Comparison of ENCODE assay signal across 36 cellular contexts in genomic region chr19:42086188-42086736, GRCh38. TPM values are rescaled to one million over a fixed set of nuclear protein-coding genes. Genes with fewer than 3 reads are reported as not detected.
DNase-seq lines count a peak whose midpoint lies in the region; ATAC-seq and TF ChIP-seq lines count a peak whose summit lies in the region.
"Had no signal": no experiment of that assay in that cellular context is flagged by ENCODE, and none has a peak within 500 bp of the region (broad histone marks: within the 10 kb centered on the region; RNA-seq: fewer than 3 reads in every experiment).

No MANE protein-coding gene starts in this region.

- peaks cover 35% of the 10 kb centered on the region for H3K4me1 Mint-ChIP-seq in activated CD4-positive, alpha-beta T cell treated with anti-CD3 and anti-CD28 coated beads, Interleukin-2, amount 10 ng/mL, durations not matched to agents 7 days and 5 days
- peaks cover 29% of the 10 kb centered on the region for H3K4me1 Mint-ChIP-seq in HFFc6 (ENCODE audit: low read depth)
- H3K4me1 Mint-ChIP-seq in central memory CD8-positive, alpha-beta T cell, result peaks cover 25% of the 10 kb centered on the region
- H3K4me1 Mint-ChIP-seq in stimulated activated effector memory CD8-positive, alpha-beta T cell treated with anti-CD3 and anti-CD28 coated beads, Interleukin-12 subunit alpha, Interleukin-12 subunit beta, amount 100 ng/mL, for 72 hours, result peaks cover 43% of the 10 kb centered on the region

- TF ChIP-seq CTCF in HFFc6 (IDR thresholded peaks at IDR 0.05), result no peak

- CTCF ChIA-PET in activated CD4-positive, alpha-beta T cell treated with anti-CD3 and anti-CD28 coated beads, Interleukin-2, amount 10 ng/mL, durations not matched to agents 7 days and 5 days (lab: Charles Lee), result interaction anchor here (1.5 kb wide), 1 partner anchor 22 kb away, joined by 3 read pairs; no protein-coding TSS in a partner anchor

- peak overlapping the region; percentile 14 for H3K27ac Mint-ChIP-seq in activated CD4-positive, alpha-beta T cell treated with anti-CD3 and anti-CD28 coated beads, Interleukin-2, amount 10 ng/mL, durations not matched to agents 7 days and 5 days
- H3K27ac Mint-ChIP-seq in HFFc6, result peak overlapping the region; percentile 9; the same call in 1 of the 2 replicates
- H3K27ac Mint-ChIP-seq in central memory CD8-positive, alpha-beta T cell (ENCODE audit: low read depth), result peak overlapping the region; percentile 75
- peak overlapping the region; percentile 3 for H3K27ac Mint-ChIP-seq in stimulated activated effector memory CD8-positive, alpha-beta T cell treated with anti-CD3 and anti-CD28 coated beads, Interleukin-12 subunit alpha, Interleukin-12 subunit beta, amount 100 ng/mL, for 72 hours
- H3K27ac Mint-ChIP-seq: activated naive CD8-positive, alpha-beta T cell treated with anti-CD3 and anti-CD28 coated beads, Interleukin-2, amount 50 U/mL, for 24 hours; CD4-positive, alpha-beta T cell; T-helper 1 cell treated with Interleukin-12 subunit alpha and Interleukin-12 subunit beta and Interleukin-4 antibody, amounts not matched to agents 30 μg/mL and 1 μg/mL, for 36 hours; type B pancreatic cell had no signal

- no peak for ATAC-seq in central memory CD8-positive, alpha-beta T cell (replicated peaks; ENCODE audit: extremely low read depth, poor library complexity, severe bottlenecking)
- no peak for ATAC-seq in stimulated activated effector memory CD8-positive, alpha-beta T cell treated with anti-CD3 and anti-CD28 coated beads, Interleukin-12 subunit alpha, Interleukin-12 subunit beta, amount 100 ng/mL, for 72 hours
- no peak for ATAC-seq in GM21576 (IDR thresholded peaks at IDR 0.05; ENCODE audit: unreplicated experiment)
- no peak for ATAC-seq in left cardiac atrium
- ATAC-seq: activated naive CD8-positive, alpha-beta T cell treated with anti-CD3 and anti-CD28 coated beads, Interleukin-2, amount 50 U/mL, for 24 hours; body of pancreas; left lung; psoas muscle; Right ventricle myocardium inferior; sciatic nerve had no signal

- peaks cover 12% of the 10 kb centered on the region for H3K36me3 Mint-ChIP-seq in activated CD4-positive, alpha-beta T cell treated with anti-CD3 and anti-CD28 coated beads, Interleukin-2, amount 10 ng/mL, durations not matched to agents 7 days and 5 days (ENCODE audit: low read depth)
- H3K36me3 Mint-ChIP-seq in HFFc6 (ENCODE audit: low read depth), result peaks cover 12% of the 10 kb centered on the region
- H3K36me3 Mint-ChIP-seq in central memory CD8-positive, alpha-beta T cell (ENCODE audit: insufficient read depth), result peaks cover 13% of the 10 kb centered on the region
- peaks cover 75% of the 10 kb centered on the region for H3K36me3 Mint-ChIP-seq in stimulated activated effector memory CD8-positive, alpha-beta T cell treated with anti-CD3 and anti-CD28 coated beads, Interleukin-12 subunit alpha, Interleukin-12 subunit beta, amount 100 ng/mL, for 72 hours

- H3K9me3 Mint-ChIP-seq in activated CD4-positive, alpha-beta T cell treated with anti-CD3 and anti-CD28 coated beads, Interleukin-2, amount 10 ng/mL, durations not matched to agents 7 days and 5 days, result no peaks in the 10 kb centered on the region
- no peaks in the 10 kb centered on the region for H3K9me3 Mint-ChIP-seq in HFFc6
- no peaks in the 10 kb centered on the region for H3K9me3 Mint-ChIP-seq in central memory CD8-positive, alpha-beta T cell
- H3K9me3 Mint-ChIP-seq in stimulated activated effector memory CD8-positive, alpha-beta T cell treated with anti-CD3 and anti-CD28 coated beads, Interleukin-12 subunit alpha, Interleukin-12 subunit beta, amount 100 ng/mL, for 72 hours, result no peaks in the 10 kb centered on the region
- H3K9me3 Mint-ChIP-seq: activated naive CD8-positive, alpha-beta T cell treated with anti-CD3 and anti-CD28 coated beads, Interleukin-2, amount 50 U/mL, for 24 hours; CD4-positive, alpha-beta T cell; T-helper 1 cell treated with Interleukin-12 subunit alpha and Interleukin-12 subunit beta and Interleukin-4 antibody, amounts not matched to agents 30 μg/mL and 1 μg/mL, for 36 hours; type B pancreatic cell had no signal

- no peaks in the 10 kb centered on the region for H3K27me3 Mint-ChIP-seq in activated CD4-positive, alpha-beta T cell treated with anti-CD3 and anti-CD28 coated beads, Interleukin-2, amount 10 ng/mL, durations not matched to agents 7 days and 5 days
- H3K27me3 Mint-ChIP-seq in HFFc6 (ENCODE audit: insufficient read depth), result no peaks in the 10 kb centered on the region; the same call in none of the 2 replicates
- H3K27me3 Mint-ChIP-seq in central memory CD8-positive, alpha-beta T cell, result no peaks in the 10 kb centered on the region
- H3K27me3 Mint-ChIP-seq: activated naive CD8-positive, alpha-beta T cell treated with anti-CD3 and anti-CD28 coated beads, Interleukin-2, amount 50 U/mL, for 24 hours; CD4-positive, alpha-beta T cell; type B pancreatic cell had no signal

- DNase-seq in activated CD4-positive, alpha-beta T cell treated with anti-CD3 and anti-CD28 coated beads, Interleukin-2, amount 10 ng/mL, durations not matched to agents 7 days and 5 days, result no peak
- no peak for DNase-seq in activated CD4-positive, alpha-beta T cell treated with anti-CD3 and anti-CD28 coated beads, Interleukin-2, amount 50 U/mL, for 48 hours
- no peak for DNase-seq in HFFc6
- no peak for DNase-seq in central memory CD8-positive, alpha-beta T cell (ENCODE audit: low spot score in 2 of 2)
- DNase-seq in stimulated activated effector memory CD8-positive, alpha-beta T cell treated with anti-CD3 and anti-CD28 coated beads, Interleukin-12 subunit alpha, Interleukin-12 subunit beta, amount 100 ng/mL, for 72 hours (ENCODE audit: low spot score in 2 of 2), result no peak
- DNase-seq in left cardiac atrium, result no peak
- no peak for DNase-seq in NCI-H2196 (lab: John Stamatoyannopoulos, UW; ENCODE audit: unreplicated experiment)
- DNase-seq: activated CD4-positive, alpha-beta T cell treated with anti-CD3 and anti-CD28 coated beads for 1 hour; activated gamma-delta T cell; activated naive CD8-positive, alpha-beta T cell treated with anti-CD3 and anti-CD28 coated beads, Interleukin-2, amount 50 U/mL, for 24 hours; body of pancreas; CD4-positive, alpha-beta T cell; DND-41; foreskin fibroblast; GF-D8; GOT3; KBM-7; left lung; NCI-H1105; NCI-H187 treated with DMSO at 0.1 percent for 48 hours; NCI-H524 treated with DMSO at 0.1 percent for 48 hours; NK-92 treated with Interleukin-12 subunit alpha and Interleukin-12 subunit beta, amount 100 ng/mL, for 24 hours; occipital lobe; PC-9; psoas muscle; SK-N-SH; stimulated activated CD4-positive, alpha-beta T cell treated with anti-CD3 and anti-CD28 coated beads, Interleukin-12 subunit alpha, Interleukin-12 subunit beta, amount 100 ng/mL, for 4 hours; stimulated activated CD4-positive, alpha-beta T cell treated with anti-CD3 and anti-CD28 coated beads, Interleukin-2, amount 100 ng/mL, for 48 hours; substantia nigra had no signal

- no peak overlapping the region for H3K4me3 Mint-ChIP-seq in activated CD4-positive, alpha-beta T cell treated with anti-CD3 and anti-CD28 coated beads, Interleukin-2, amount 10 ng/mL, durations not matched to agents 7 days and 5 days
- H3K4me3 Mint-ChIP-seq in HFFc6, result no peak overlapping the region
- no peak overlapping the region for H3K4me3 Mint-ChIP-seq in central memory CD8-positive, alpha-beta T cell
- H3K4me3 Mint-ChIP-seq in stimulated activated effector memory CD8-positive, alpha-beta T cell treated with anti-CD3 and anti-CD28 coated beads, Interleukin-12 subunit alpha, Interleukin-12 subunit beta, amount 100 ng/mL, for 72 hours, result no peak overlapping the region
- H3K4me3 Mint-ChIP-seq: activated naive CD8-positive, alpha-beta T cell treated with anti-CD3 and anti-CD28 coated beads, Interleukin-2, amount 50 U/mL, for 24 hours; CD4-positive, alpha-beta T cell; T-helper 1 cell treated with Interleukin-12 subunit alpha and Interleukin-12 subunit beta and Interleukin-4 antibody, amounts not matched to agents 30 μg/mL and 1 μg/mL, for 36 hours; type B pancreatic cell had no signal

- POLR2A ChIA-PET in activated CD4-positive, alpha-beta T cell treated with anti-CD3 and anti-CD28 coated beads, Interleukin-2, amount 10 ng/mL, durations not matched to agents 7 days and 5 days (lab: Charles Lee), result no interaction called here

- intact Hi-C loops in left cardiac atrium (cut with DNase I), result no loop called here

RNA-seq across cellular contexts. Expression of gene ZNF574, which starts 10.3 kb away (rescaled TPM):
- total RNA-seq in activated CD4-positive, alpha-beta T cell treated with anti-CD3 and anti-CD28 coated beads, Interleukin-2, amount 10 ng/mL, durations not matched to agents 7 days and 5 days, result 10 to 100 TPM; 14.1 to 15.8 TPM
- 10 to 100 TPM; 14.0 to 16.5 (median 15.1) TPM for total RNA-seq in HFFc6 (2021; fragmentation: NEBNext Ultra II Directional; extraction: Animal tissue kit (Norgen Biotek cat#: 25700))
- total RNA-seq in left cardiac atrium, result 1 to 10 TPM; 8.3 to 9.1 TPM

RNA-seq across cellular contexts. Expression of gene GRIK5, which starts 16.3 kb away (rescaled TPM):
- under 1 TPM; 0.65 to 0.79 TPM for total RNA-seq in activated CD4-positive, alpha-beta T cell treated with anti-CD3 and anti-CD28 coated beads, Interleukin-2, amount 10 ng/mL, durations not matched to agents 7 days and 5 days
- total RNA-seq in HFFc6 (2021; fragmentation: NEBNext Ultra II Directional; extraction: Animal tissue kit (Norgen Biotek cat#: 25700)), result under 1 TPM in 5 of 6 experiments, not detected in 1; 0.07 to 0.19 (median 0.13) TPM
- total RNA-seq in left cardiac atrium, result 10 to 100 TPM; 12.0 to 12.6 TPM
- total RNA-seq: dermis microvascular lymphatic vessel endothelial cell had no signal

RNA-seq across cellular contexts. Expression of gene POU2F2, which starts 46.0 kb away (rescaled TPM):
- 10 to 100 TPM; 19.6 to 22.9 TPM for total RNA-seq in activated CD4-positive, alpha-beta T cell treated with anti-CD3 and anti-CD28 coated beads, Interleukin-2, amount 10 ng/mL, durations not matched to agents 7 days and 5 days
- 10 to 100 TPM in 1 of 6 experiments, 1 to 10 TPM in 5; 6.4 to 11.0 (median 7.8) TPM for total RNA-seq in HFFc6 (2021; fragmentation: NEBNext Ultra II Directional; extraction: Animal tissue kit (Norgen Biotek cat#: 25700))
- 1 to 10 TPM; 1.1 to 1.2 TPM for total RNA-seq in left cardiac atrium
- total RNA-seq: A172 had no signal

Comparison
In these comparisons a context has a peak if more than half of its experiments do, and no peak if none do; other contexts are left out.
1. H3K27ac Mint-ChIP-seq: peak in every context shown above with its lines; median percentile 75 in central memory CD8-positive, alpha-beta T cell; 14 in activated CD4-positive, alpha-beta T cell treated with anti-CD3 and anti-CD28 coated beads, Interleukin-2, amount 10 ng/mL, durations not matched to agents 7 days and 5 days; 9 in HFFc6; 3 in stimulated activated effector memory CD8-positive, alpha-beta T cell treated with anti-CD3 and anti-CD28 coated beads, Interleukin-12 subunit alpha, Interleukin-12 subunit beta, amount 100 ng/mL, for 72 hours.
2. RNA of gene GRIK5, which starts 16.3 kb away (total RNA-seq): 12.0 to 12.6 TPM in left cardiac atrium; 0.65 to 0.79 TPM in activated CD4-positive, alpha-beta T cell treated with anti-CD3 and anti-CD28 coated beads, Interleukin-2, amount 10 ng/mL, durations not matched to agents 7 days and 5 days and 0.07 to 0.19 TPM in HFFc6; every median in the first group is over 4 times any median in the second.